Comparison of ENCODE assay signal across 9 cellular contexts in genomic region chr5:179061025-179061424, GRCh38. TPM values are rescaled to one million over a fixed set of nuclear protein-coding genes. Genes with fewer than 3 reads are reported as not detected.
A peak's percentile ranks its signal among the peaks of the same experiment; 100 is the strongest.
DNase-seq lines count a peak whose midpoint lies in the region; ATAC-seq and TF ChIP-seq lines count a peak whose summit lies in the region.
"Had no signal": no experiment of that assay in that cellular context is flagged by ENCODE, and none has a peak within 500 bp of the region (broad histone marks: within the 10 kb centered on the region; RNA-seq: fewer than 3 reads in every experiment).

No MANE protein-coding gene starts in this region.

- peaks cover 53% of the 10 kb centered on the region for H3K36me3 Mint-ChIP-seq in endothelial cell (ENCODE audit: low read depth, unreplicated experiment)

- H3K4me3 ChIP-seq in AG04449 (ENCODE audit: low read depth, low read length) = peak overlapping the region; percentile 77
- H3K4me3 ChIP-seq in PC-9 = peak overlapping the region; percentile 69
- H3K4me3 ChIP-seq in neural cell (ENCODE audit: low read length) = peak overlapping the region; percentile 68

- no peaks in the 10 kb centered on the region for H3K4me1 Mint-ChIP-seq in endothelial cell (ENCODE audit: unreplicated experiment)

- DNase-seq in AG04449 (ENCODE audit: low read depth, low spot score) = no peak
- no peak for DNase-seq in PC-9
- no peak for DNase-seq in endothelial cell (ENCODE audit: low spot score)
- DNase-seq in NCI-H187 (lab: John Stamatoyannopoulos, UW) = no peak
- no peak for DNase-seq in HuH-7 (ENCODE audit: low spot score)
- DNase-seq: EL had no signal

- CTCF ChIA-PET in AG04449 (lab: Yijun Ruan, JAX) = interaction anchor here (1.1 kb wide), 1 partner anchor 106 kb away, joined by 3 read pairs; no protein-coding TSS in a partner anchor
- CTCF ChIA-PET in PC-9 (lab: Charles Lee) = no interaction called here

- H3K36me3 ChIP-seq in PC-9 (ENCODE audit: low read depth) = 0 out of 2 replicates have a peak, but pooled peaks cover 4% of the 10 kb centered on the region
- H3K36me3 ChIP-seq in neural cell (ENCODE audit: insufficient read depth, low read length) = no peaks in the 10 kb centered on the region

- H3K4me1 ChIP-seq in PC-9 (replicated peaks; ENCODE audit: insufficient read depth) = 0 out of 2 replicates have a peak, but pooled peaks cover 6% of the 10 kb centered on the region

- H3K9me2 ChIP-seq in PC-9 (ENCODE audit: insufficient read depth) = no peaks in the 10 kb centered on the region
- H3K9me2 ChIP-seq in neural cell (ENCODE audit: insufficient read depth, low read length) = no peaks in the 10 kb centered on the region

- TF ChIP-seq EP300 in neural cell (conservative IDR thresholded peaks at IDR 0.05; ENCODE audit: poor library complexity, severe bottlenecking) = no peak

- no peak overlapping the region for H3K9ac ChIP-seq in neural cell (ENCODE audit: low read length)

- H4K20me1 ChIP-seq in PC-9 (ENCODE audit: insufficient read depth) = no peaks in the 10 kb centered on the region
- no peaks in the 10 kb centered on the region for H4K20me1 ChIP-seq in neural cell (ENCODE audit: insufficient read depth)

- H3K9me3 ChIP-seq in PC-9 (ENCODE audit: insufficient read depth, low read depth) (peaks cover 8% of the 10 kb centered on the region), neural cell (ENCODE audit: low read length) (no peaks in the 10 kb centered on the region)

- peaks cover 24% of the 10 kb centered on the region for H3K9me3 Mint-ChIP-seq in endothelial cell (ENCODE audit: unreplicated experiment)

- TF ChIP-seq CTCF in AG04449 (IDR thresholded peaks at IDR 0.05; ENCODE audit: insufficient read depth, low read length, missing control alignments) (no peak), PC-9 (conservative IDR thresholded peaks at IDR 0.05) (no peak), endothelial cell (IDR thresholded peaks at IDR 0.05; ENCODE audit: unreplicated experiment) (no peak), neural cell (IDR thresholded peaks at IDR 0.05; ENCODE audit: poor library complexity, severe bottlenecking) (no peak)

- H2AFZ ChIP-seq in PC-9 (peak overlapping the region; percentile 90), neural cell (ENCODE audit: low read depth, low read length) (no peak overlapping the region)

- no peak for ATAC-seq in GM18511 (IDR thresholded peaks at IDR 0.05; ENCODE audit: unreplicated experiment)
- ATAC-seq in GM21576 (IDR thresholded peaks at IDR 0.05; ENCODE audit: unreplicated experiment) = no peak

- no peak for TF ChIP-seq RAD21 in neural cell (conservative IDR thresholded peaks at IDR 0.05)

- H3K4me2 ChIP-seq in PC-9 = peak overlapping the region; percentile 82
- no peak overlapping the region for H3K4me2 ChIP-seq in neural cell (ENCODE audit: low read length)

- H3K4me3 Mint-ChIP-seq in endothelial cell (ENCODE audit: unreplicated experiment) = peak overlapping the region; percentile 79

- no peaks in the 10 kb centered on the region for H3K79me2 ChIP-seq in PC-9 (ENCODE audit: low read depth)
- no peaks in the 10 kb centered on the region for H3K79me2 ChIP-seq in neural cell (replicated peaks; ENCODE audit: insufficient read depth, low read length)

- no TSS peak for BruUV-seq in PC-9 (replicated peaks; lab: Mats Ljungman, UMichigan)

- H3F3A ChIP-seq in PC-9 (ENCODE audit: insufficient read depth, low read depth) (no peaks in the 10 kb centered on the region), neural cell (ENCODE audit: insufficient read depth, low read length, poor library complexity, severe bottlenecking) (no peaks in the 10 kb centered on the region)

- H3K27ac ChIP-seq in PC-9 = no peak overlapping the region
- H3K27ac ChIP-seq in neural cell (ENCODE audit: low read length) = no peak overlapping the region

- intact Hi-C loops in PC-9 (cut with micrococcal nuclease; ENCODE audit: unreplicated experiment) = loop anchor here (5.0 kb wide), 1 partner anchor 329 kb away; the partner anchor contains the start of gene ZNF354A

- H3K27ac Mint-ChIP-seq in endothelial cell (ENCODE audit: unreplicated experiment) = no peak overlapping the region

- H3K27me3 Mint-ChIP-seq in endothelial cell (ENCODE audit: unreplicated experiment) = peaks cover 4% of the 10 kb centered on the region

- POLR2A ChIA-PET in AG04449 (lab: Yijun Ruan, JAX) (interaction anchor here (0.7 to 1.5 kb wide), 2 partner anchors 201 to 489 kb away, joined by 3 to 7 read pairs; partner anchors contain the start of genes RUFY1 and ZNF354B), PC-9 (lab: Charles Lee; ENCODE audit: unreplicated experiment) (no interaction called here)

- H3K27me3 ChIP-seq in PC-9 (ENCODE audit: insufficient read depth, low read depth) (no peaks in the 10 kb centered on the region), neural cell (ENCODE audit: insufficient read depth, low read depth, low read length) (no peaks in the 10 kb centered on the region)

TF ChIP-seq in neural cell, 6 proteins besides CTCF, POLR2A, EP300 and RAD21:
- TF ChIP-seq REST (IDR thresholded peaks at IDR 0.05; ENCODE audit: borderline replicate concordance) (no peak), SMC3 (conservative IDR thresholded peaks at IDR 0.05; ENCODE audit: poor library complexity) (no peak), POLR2AphosphoS5 (IDR thresholded peaks at IDR 0.05) (no peak), EZH2 (IDR thresholded peaks at IDR 0.05; ENCODE audit: borderline replicate concordance, insufficient read depth, low read length, poor library complexity, severe bottlenecking) (no peak), MXI1 (conservative IDR thresholded peaks at IDR 0.05; ENCODE audit: poor library complexity, severe bottlenecking) (no peak), TAF1 (IDR thresholded peaks at IDR 0.05; ENCODE audit: low read depth) (no peak)

RNA-seq across cellular contexts. Expression of gene ZNF354C, which starts 0.9 kb away (rescaled TPM):
- total RNA-seq in PC-9 (2021) = 2.5 and 2.7 TPM in 2 replicates
- 6.0 TPM for total RNA-seq in endothelial cell (ENCODE audit: unreplicated experiment)
- polyA plus RNA-seq in neural cell = 4.4 and 6.1 TPM in 2 replicates
- polyA minus RNA-seq in neural cell = 14.4 and 16.8 TPM in 2 replicates

RNA-seq across cellular contexts. Expression of gene ZNF879, which starts 37.4 kb away (rescaled TPM):
- total RNA-seq in PC-9 (2021) (0.24 and 0.83 TPM in 2 replicates), endothelial cell (ENCODE audit: unreplicated experiment) (5.9 TPM)
- polyA plus RNA-seq in neural cell = 18.7 and 21.0 TPM in 2 replicates
- 36.7 and 37.5 TPM in 2 replicates for polyA minus RNA-seq in neural cell
